Comparison of ENCODE assay signal across 28 cellular contexts in the genomic region with DNA sequence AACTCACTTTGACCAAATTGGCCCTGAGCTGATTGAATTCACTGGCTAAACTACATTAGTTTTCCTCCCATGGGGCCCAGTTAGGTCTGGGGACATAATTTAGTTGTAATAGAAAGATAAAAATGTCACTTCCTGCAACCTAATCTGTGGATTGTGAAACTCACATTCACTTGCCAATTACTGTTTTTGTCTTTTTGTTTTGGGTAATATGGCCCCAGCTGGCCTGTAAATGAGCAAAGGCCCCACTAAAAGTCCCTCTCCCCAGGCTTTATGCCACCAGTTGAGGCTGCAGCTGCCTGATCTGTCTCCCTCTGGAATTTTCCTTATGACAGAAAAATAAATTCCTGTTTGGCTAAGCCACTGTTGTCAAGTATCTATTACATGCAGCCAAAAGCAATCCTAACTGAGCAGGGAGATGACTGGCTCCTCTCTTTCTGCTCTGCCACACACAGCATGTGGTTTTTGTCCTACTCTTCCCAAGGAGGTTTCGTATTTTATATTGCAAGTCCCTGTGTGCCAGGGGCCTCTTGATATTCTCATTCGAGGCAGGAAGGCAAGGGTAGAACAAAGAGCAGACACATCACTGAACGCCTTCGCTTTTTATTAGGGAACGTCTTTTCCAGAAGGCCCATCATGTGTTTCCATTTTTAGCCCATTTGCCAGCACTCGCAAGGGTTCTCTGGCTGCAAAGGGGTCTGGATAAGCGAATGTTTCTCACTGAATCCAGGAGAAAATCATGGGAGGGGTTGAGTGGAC. TPM values are rescaled to one million over a fixed set of nuclear protein-coding genes. Genes with fewer than 3 reads are reported as not detected.
DNase-seq lines count a peak whose midpoint lies in the region; ATAC-seq and TF ChIP-seq lines count a peak whose summit lies in the region.
"Had no signal": no experiment of that assay in that cellular context is flagged by ENCODE, and none has a peak within 500 bp of the region (broad histone marks: within the 10 kb centered on the region; RNA-seq: fewer than 3 reads in every experiment).

No MANE protein-coding gene starts in this region.

- H3K4me3 ChIP-seq in right atrium auricular region, result no peak overlapping the region
- H3K4me3 ChIP-seq in heart right ventricle, result no peak overlapping the region
- H3K4me3 ChIP-seq in H7 (ENCODE audit: insufficient read depth, low read depth, low read length), result no peak overlapping the region
- H3K4me3 ChIP-seq in stomach, result no peak overlapping the region
- H3K4me3 ChIP-seq: K562 had no signal

- TF ChIP-seq EP300 in stomach (IDR thresholded peaks at IDR 0.05), result no peak

- H3K9me3 Mint-ChIP-seq in chondrocyte (ENCODE audit: low read depth), result no peaks in the 10 kb centered on the region
- H3K9me3 Mint-ChIP-seq: type B pancreatic cell had no signal

- H3K4me1 ChIP-seq in right atrium auricular region (peaks cover 0 to 19% of the 10 kb centered on the region in 2 donors), heart right ventricle (peaks cover 0 to 10% (median 0%) of the 10 kb centered on the region in 9 donors), stomach (no peaks in the 10 kb centered on the region)

- TF ChIP-seq CTCF in right atrium auricular region (IDR thresholded peaks at IDR 0.05) (no peak), heart right ventricle (IDR thresholded peaks at IDR 0.05) (no peak), chondrocyte (IDR thresholded peaks at IDR 0.05) (no peak), stomach (IDR thresholded peaks at IDR 0.05) (no peak)

- H3K36me3 ChIP-seq in right atrium auricular region (no peaks in the 10 kb centered on the region), heart right ventricle (no peaks in the 10 kb centered on the region), H7 (replicated peaks; ENCODE audit: control insufficient read depth, insufficient read depth, low read length) (no peaks in the 10 kb centered on the region), stomach (no peaks in the 10 kb centered on the region)

- no peaks in the 10 kb centered on the region for H3K36me3 Mint-ChIP-seq in chondrocyte (ENCODE audit: low read depth)
- H3K36me3 Mint-ChIP-seq: type B pancreatic cell had no signal

- no peak overlapping the region for H3K27ac Mint-ChIP-seq in chondrocyte (ENCODE audit: unreplicated experiment)
- H3K27ac Mint-ChIP-seq: type B pancreatic cell had no signal

- H3K4me3 Mint-ChIP-seq in chondrocyte (ENCODE audit: unreplicated experiment), result no peak overlapping the region
- H3K4me3 Mint-ChIP-seq: type B pancreatic cell had no signal

- H3K27me3 ChIP-seq in right atrium auricular region (no peaks in the 10 kb centered on the region), heart right ventricle (peaks cover 0 to 4% (median 0%) of the 10 kb centered on the region in 7 donors), H7 (ENCODE audit: control insufficient read depth, insufficient read depth, low read length) (no peaks in the 10 kb centered on the region), stomach (peaks cover 0 to 28% (median 0%) of the 10 kb centered on the region in 3 donors)

- no peaks in the 10 kb centered on the region for H3K4me1 Mint-ChIP-seq in chondrocyte (ENCODE audit: low read depth)

- TF ChIP-seq POLR2A in stomach (IDR thresholded peaks at IDR 0.05), result no peak

- no peaks in the 10 kb centered on the region for H3K9me3 ChIP-seq in right atrium auricular region
- H3K9me3 ChIP-seq in heart right ventricle, result no peaks in the 10 kb centered on the region
- no peaks in the 10 kb centered on the region for H3K9me3 ChIP-seq in stomach

- WGBS in heart right ventricle, 2 donors, result 57 to 63% methylated on average over 7 of the region's 7 CpGs
- 83 to 87% (median 84%) methylated on average over 7 of the region's 7 CpGs for WGBS in stomach, 5 donors

- H3K27me3 Mint-ChIP-seq in chondrocyte (ENCODE audit: low read depth), result peaks cover 32% of the 10 kb centered on the region

- ATAC-seq in Right ventricle myocardium inferior (peak; percentile 73), heart right ventricle (peak in 5 of 8 donors; percentile 26 to 67 (median 52))
- ATAC-seq: K562 had no signal

- H3K27ac ChIP-seq in right atrium auricular region, result no peak overlapping the region
- peak overlapping the region in 2 of 10 donors; percentile 19 to 51 for H3K27ac ChIP-seq in heart right ventricle
- H3K27ac ChIP-seq in stomach, result no peak overlapping the region

- intact Hi-C loops in Right ventricle myocardium inferior (cut with DNase I), result no loop called here
- intact Hi-C loops in heart right ventricle (cut with DNase I), result loop anchor here in 1 of 10 donors (10.0 kb wide), 1 partner anchor 346 kb away; no protein-coding TSS in a partner anchor
- intact Hi-C loops in stomach (cut with DNase I; ENCODE audit: low total_unique reads), result no loop called here

- DNase-seq in Right ventricle myocardium inferior (ENCODE audit: missing footprints), result no peak
- no peak for DNase-seq in right atrium auricular region (ENCODE audit: low spot score)
- peak; percentile 78 for DNase-seq in NCI-H2196 (lab: John Stamatoyannopoulos, UW; ENCODE audit: unreplicated experiment)
- DNase-seq in heart right ventricle, result no peak
- no peak for DNase-seq in H7
- no peak for DNase-seq in chondrocyte (ENCODE audit: low spot score)
- DNase-seq in stomach, result no peak
- no peak for DNase-seq in stimulated activated CD4-positive, alpha-beta T cell treated with anti-CD3 and anti-CD28 coated beads, Interleukin-4, amount 100 ng/mL, for 1 hour
- DNase-seq: activated CD4-positive, alpha-beta T cell treated with anti-CD3 and anti-CD28 coated beads for 1 hour; activated naive CD4-positive, alpha-beta T cell treated with Interleukin-2 at 50 U/mL for 16 hours; activated T-cell treated with anti-CD3 and anti-CD28 coated beads, Interleukin-2, amount 50 U/mL, for 48 hours; amygdala; C1 segment of cervical spinal cord; Calu3; caudate nucleus; GOT3; head of caudate nucleus; left cardiac atrium; mesenchymal stem cell; NCI-H526 treated with DMSO at 0.1 percent for 48 hours; nucleus accumbens; retina; stimulated activated CD4-positive, alpha-beta T cell treated with anti-CD3 and anti-CD28 coated beads, Interleukin-12 subunit alpha, Interleukin-12 subunit beta, amount 100 ng/mL, for 4 hours had no signal

RNA-seq across cellular contexts. Expression of a gene that starts 24.1 kb away (rescaled TPM):
- not detected for total RNA-seq in Right ventricle myocardium inferior
- total RNA-seq in right atrium auricular region, result not detected
- under 1 TPM in 4 of 10 donors, not detected in 6; 0.16 to 0.40 (median 0.23) TPM for total RNA-seq in heart right ventricle
- 10 to 100 TPM in 1 of 2 donors, not detected in 1; 10.8 TPM for polyA plus RNA-seq in heart right ventricle
- total RNA-seq in H7 (2014; rRNA removed; shearing (Covaris generic)), result 0.04 and 0.38 TPM in 2 replicates
- not detected in 3 replicates for total RNA-seq in chondrocyte
- under 1 TPM in 1 of 5 donors, not detected in 4; 0.37 TPM for total RNA-seq in stomach
- polyA plus RNA-seq in stomach, result under 1 TPM in 1 of 3 donors, not detected in 2; 0.13 TPM
- total RNA-seq: Calu3, dermis microvascular lymphatic vessel endothelial cell, endothelial cell of umbilical vein, OCI-LY7 had no signal
- polyA plus RNA-seq: endothelial cell of umbilical vein had no signal
